ENCODE assay signal across 22 cellular contexts in genomic region chr4:169668069-169668721, GRCh38. TPM values are rescaled to one million over a fixed set of nuclear protein-coding genes. Genes with fewer than 3 reads are reported as not detected.
A peak's percentile ranks its signal among the peaks of the same experiment; 100 is the strongest.
DNase-seq lines count a peak whose midpoint lies in the region; ATAC-seq, FAIRE-seq and TF ChIP-seq lines count a peak whose summit lies in the region.
"Had no signal": no experiment of that assay in that cellular context is flagged by ENCODE, and none has a peak within 500 bp of the region (broad histone marks: within the 10 kb centered on the region; RNA-seq: fewer than 3 reads in every experiment).

No MANE protein-coding gene starts in this region.

- H3K4me3 Mint-ChIP-seq in progenitor cell of endocrine pancreas (ENCODE audit: low read depth), result no peak overlapping the region
- no peak overlapping the region for H3K4me3 Mint-ChIP-seq in naive thymus-derived CD8-positive, alpha-beta T cell
- H3K4me3 Mint-ChIP-seq: CD14-positive monocyte had no signal

- no peak for TF ChIP-seq POLR2A in K562 (conservative IDR thresholded peaks at IDR 0.05)
- no peak for TF ChIP-seq POLR2A in prostate gland (IDR thresholded peaks at IDR 0.05)

- no peak overlapping the region for H3K9ac ChIP-seq in K562 (ENCODE audit: insufficient read depth in 1 of 2, low read depth in 2 of 2, low read length in 2 of 2)
- H3K9ac ChIP-seq: GM23248 had no signal

- in situ Hi-C loops in K562 (cut with MboI), result no loop called here

- ATAC-seq in K562, result no peak
- peak; percentile 67 for ATAC-seq in left colon
- no peak for ATAC-seq in naive thymus-derived CD8-positive, alpha-beta T cell
- ATAC-seq: HCT116 had no signal

- H3K9me3 Mint-ChIP-seq in progenitor cell of endocrine pancreas (ENCODE audit: low read depth), result peaks cover 33% of the 10 kb centered on the region
- peaks cover 0 to 10% (median 2%) of the 10 kb centered on the region in 9 donors for H3K9me3 Mint-ChIP-seq in naive thymus-derived CD8-positive, alpha-beta T cell

- H3K9me3 ChIP-seq in K562 (replicated peaks; ENCODE audit: control insufficient read depth, insufficient read depth, low read depth, low read length), result peaks cover 7% of the 10 kb centered on the region
- H3K9me3 ChIP-seq in prostate gland, result no peaks in the 10 kb centered on the region
- H3K9me3 ChIP-seq: Caco-2, Peyer's patch had no signal

- WGBS in K562 (ENCODE audit: insufficient coverage, low coverage, missing lambda C conversion rate), result 88% methylated on average over 6 of the region's 6 CpGs
- 83% methylated on average over 6 of the region's 6 CpGs for WGBS in prostate gland

- H3K4me3 ChIP-seq in K562 (no peak overlapping the region), prostate gland (no peak overlapping the region)
- H3K4me3 ChIP-seq: GM23248, Peyer's patch had no signal

- no peak overlapping the region for H3K27ac ChIP-seq in K562 (ENCODE audit: extremely low read depth, low read depth, low read length)
- no peak overlapping the region for H3K27ac ChIP-seq in prostate gland
- H3K27ac ChIP-seq: GM23248, Peyer's patch had no signal

- H3K4me1 ChIP-seq in K562 (replicated peaks in 1 of 2; ENCODE audit: control insufficient read depth in 2 of 2, insufficient read depth in 2 of 2, low read length in 2 of 2) (peaks cover 0 to 10% of the 10 kb centered on the region in 2 experiments; a peak in 2 of 5 replicates), prostate gland (replicated peaks) (no peaks in the 10 kb centered on the region)

- H3K9me1 ChIP-seq in K562 (ENCODE audit: control insufficient read depth, insufficient read depth, low read length), result no peaks in the 10 kb centered on the region

- POLR2A ChIA-PET in K562 (lab: Yijun Ruan, JAX), result interaction anchor here (0.6 to 1.8 kb wide), 3 partner anchors 9 to 48 kb away, joined by 3 to 7 read pairs (median 3); no protein-coding TSS in a partner anchor
- POLR2A ChIA-PET in naive thymus-derived CD8-positive, alpha-beta T cell (lab: Charles Lee), result interaction anchor here (0.5 to 0.7 kb wide), 2 partner anchors 559 to 1514 kb away, joined by 3 read pairs; no protein-coding TSS in a partner anchor

- peaks cover 51% of the 10 kb centered on the region for H3K36me3 Mint-ChIP-seq in progenitor cell of endocrine pancreas (ENCODE audit: insufficient read depth)
- peaks cover 7 to 44% (median 38%) of the 10 kb centered on the region in 3 donors for H3K36me3 Mint-ChIP-seq in naive thymus-derived CD8-positive, alpha-beta T cell

- CTCF ChIA-PET in K562 (lab: Yijun Ruan, JAX; ENCODE audit: low intra/inter-chr PET ratio), result no interaction called here

- peaks cover 29% of the 10 kb centered on the region for H3K4me1 Mint-ChIP-seq in progenitor cell of endocrine pancreas (ENCODE audit: low read depth)
- H3K4me1 Mint-ChIP-seq in naive thymus-derived CD8-positive, alpha-beta T cell, result peaks cover 17 to 34% (median 20%) of the 10 kb centered on the region in 4 donors

- H3K27me3 Mint-ChIP-seq in progenitor cell of endocrine pancreas, result no peaks in the 10 kb centered on the region
- no peaks in the 10 kb centered on the region for H3K27me3 Mint-ChIP-seq in naive thymus-derived CD8-positive, alpha-beta T cell

- H3K79me2 ChIP-seq in K562 (ENCODE audit: control insufficient read depth, insufficient read depth, low read length), result peaks cover 90% of the 10 kb centered on the region

- TF ChIP-seq CTCF in K562 (IDR thresholded peaks at IDR 0.05 in 2 of 3, conservative IDR thresholded peaks at IDR 0.05 in 1 of 3; ENCODE audit: insufficient read depth in 2 of 3, low read depth in 1 of 3, low read length in 3 of 3) (no peak), progenitor cell of endocrine pancreas (IDR thresholded peaks at IDR 0.05; ENCODE audit: unreplicated experiment) (no peak), prostate gland (IDR thresholded peaks at IDR 0.05) (no peak)

- no TSS peak for BruUV-seq in K562 (replicated peaks; lab: Mats Ljungman, UMichigan)

- H3K36me3 ChIP-seq in K562 (ENCODE audit: control insufficient read depth, insufficient read depth, low read length) (peaks cover 24% of the 10 kb centered on the region), prostate gland (no peaks in the 10 kb centered on the region)
- H3K36me3 ChIP-seq: Peyer's patch had no signal

- H2AFZ ChIP-seq in K562 (ENCODE audit: low read depth, low read length), result no peak overlapping the region
- H2AFZ ChIP-seq: GM23248 had no signal

- H3K4me2 ChIP-seq in K562 (ENCODE audit: insufficient read depth, low read length), result no peak overlapping the region

- peak overlapping the region; percentile 74 for H3K27ac Mint-ChIP-seq in progenitor cell of endocrine pancreas
- H3K27ac Mint-ChIP-seq in naive thymus-derived CD8-positive, alpha-beta T cell, result peak overlapping the region in 1 of 10 donors; percentile 18
- H3K27ac Mint-ChIP-seq: CD14-positive monocyte had no signal

- FAIRE-seq in K562 (lab: Jason Lieb, UNC) (no peak), frontal cortex (lab: Jason Lieb, UNC) (no peak)
- FAIRE-seq: G401.6, GM12891 had no signal

- H4K20me1 ChIP-seq in K562 (replicated peaks; ENCODE audit: control insufficient read depth, insufficient read depth, low read length), result no peaks in the 10 kb centered on the region

- TF ChIP-seq RAD21 in K562 (CRISPR knock-in tag; conservative IDR thresholded peaks at IDR 0.05 in 1 of 2, IDR thresholded peaks at IDR 0.05 in 1 of 2), result no peak

- DNase-seq in COLO668 (lab: John Stamatoyannopoulos, UW; ENCODE audit: unreplicated experiment) (peak; percentile 48), K562 (ENCODE audit: extremely low read depth in 1 of 4, low spot score in 3 of 4) (no peak), left colon (no peak), progenitor cell of endocrine pancreas (ENCODE audit: low spot score, unreplicated experiment) (no peak), prostate gland (ENCODE audit: low spot score) (no peak), iPS-NIHi7 (ENCODE audit: extremely low spot score) (no peak), frontal cortex (ENCODE audit: low spot score in 2 of 2) (no peak)
- DNase-seq in naive thymus-derived CD8-positive, alpha-beta T cell, result no peak
- DNase-seq: DMS79 treated with DMSO at 0.1 percent for 48 hours, GM23248, KBM-7, NCI-H1105 treated with DMSO at 0.1 percent for 48 hours, NCI-H187, NCI-H510A, NCI-H82, Peyer's patch, SHP77 had no signal

- intact Hi-C loops in K562 (cut with micrococcal nuclease) (no loop called here), left colon (cut with DNase I, micrococcal nuclease) (no loop called here), prostate gland (cut with DNase I) (no loop called here)

- H3K27me3 ChIP-seq in K562 (ENCODE audit: control insufficient read depth in 2 of 2, insufficient read depth in 2 of 2, low read length in 2 of 2) (no peaks in the 10 kb centered on the region), prostate gland (replicated peaks; ENCODE audit: insufficient read depth) (no peaks in the 10 kb centered on the region)
- H3K27me3 ChIP-seq: Peyer's patch had no signal

- no peak for TF ChIP-seq EP300 in K562 (IDR thresholded peaks at IDR 0.05; ENCODE audit: low read length)

RNA-seq across cellular contexts. Expression of gene CLCN3, which starts 47.8 kb away (rescaled TPM):
- 50.5 and 176 TPM in 2 replicates for total RNA-seq in K562 (2011; cell fraction: chromatin; rRNA removed; ENCODE audit: low replicate concordance)
- 36.2 and 41.2 TPM in 2 replicates for total RNA-seq in K562 (2011; cell fraction: nucleolus; rRNA removed)
- 79.1 and 117 TPM in 2 replicates for total RNA-seq in K562 (2011; cell fraction: nucleoplasm; rRNA removed)
- total RNA-seq in K562 (2014; rRNA removed) (28.0 and 28.4 TPM in 2 replicates), K562 (2014; rRNA removed; fragmentation: Illumina TruSeq; extraction: Trizol) (48.1 and 60.1 TPM in 2 replicates), K562 (2015; rRNA removed; fragmentation: Illumina TruSeq; extraction: Trizol) (38.2 and 38.5 TPM in 2 replicates), K562 (2021) (44.8 and 46.3 TPM in 2 replicates), left colon (100 to 1,000 TPM; 116 to 131 TPM), progenitor cell of endocrine pancreas (106 and 117 TPM in 2 replicates), prostate gland (10 to 100 TPM; 67.2 to 96.4 TPM), frontal cortex (92.9 TPM)
- polyA plus RNA-seq in K562 (2011; rRNA removed) (46.9 and 60.6 TPM in 2 replicates), K562 (2014; fragmentation: Illumina TruSeq; extraction: Trizol) (35.1 and 43.6 TPM in 2 replicates), K562 (2014; fragmentation: Nextera tagmentation; extraction: Ambion mirVana) (10 to 100 TPM; 12.7 to 22.8 TPM), K562 (2014; rRNA removed) (30.8 and 35.5 TPM in 2 replicates)
- 18.1 and 24.5 TPM in 2 replicates for polyA plus RNA-seq in K562 (2011; cell fraction: cytosol; rRNA removed)
- polyA plus RNA-seq in K562 (2011; cell fraction: nucleus; rRNA removed), result 15.1 and 21.3 TPM in 2 replicates
- polyA plus RNA-seq in K562 (2012), result 28.2 and 30.6 TPM in 2 replicates
- polyA minus RNA-seq in K562 (2011; rRNA and poly(A)+ RNA removed), result 169 and 177 TPM in 2 replicates
- polyA minus RNA-seq in K562 (2011; cell fraction: cytosol; rRNA and poly(A)+ RNA removed), result 28.0 and 38.7 TPM in 2 replicates
- 23.8 and 47.7 TPM in 2 replicates for polyA minus RNA-seq in K562 (2011; cell fraction: nucleus; rRNA and poly(A)+ RNA removed)
- total RNA-seq in naive thymus-derived CD8-positive, alpha-beta T cell, result 10 to 100 TPM; 32.8 to 36.1 TPM
- polyA plus RNA-seq in naive thymus-derived CD8-positive, alpha-beta T cell, result 10 to 100 TPM; 11.2 to 11.8 (median 11.8) TPM

RNA-seq across cellular contexts. Expression of gene NEK1, which starts 55.8 kb away (rescaled TPM):
- 29.0 and 61.5 TPM in 2 replicates for total RNA-seq in K562 (2011; cell fraction: chromatin; rRNA removed; ENCODE audit: low replicate concordance)
- 20.3 and 30.8 TPM in 2 replicates for total RNA-seq in K562 (2011; cell fraction: nucleolus; rRNA removed)
- total RNA-seq in K562 (2011; cell fraction: nucleoplasm; rRNA removed), result 35.7 and 51.3 TPM in 2 replicates
- total RNA-seq in K562 (2014; rRNA removed), result 7.1 and 8.3 TPM in 2 replicates
- 10.7 and 11.9 TPM in 2 replicates for total RNA-seq in K562 (2014; rRNA removed; fragmentation: Illumina TruSeq; extraction: Trizol)
- total RNA-seq in K562 (2015; rRNA removed; fragmentation: Illumina TruSeq; extraction: Trizol), result 9.2 and 10.3 TPM in 2 replicates
- total RNA-seq in K562 (2021), result 15.7 and 18.2 TPM in 2 replicates
- 12.0 and 12.7 TPM in 2 replicates for polyA plus RNA-seq in K562 (2011; rRNA removed)
- polyA plus RNA-seq in K562 (2011; cell fraction: cytosol; rRNA removed), result 3.3 and 5.6 TPM in 2 replicates
- 10.7 and 12.7 TPM in 2 replicates for polyA plus RNA-seq in K562 (2011; cell fraction: nucleus; rRNA removed)
- polyA plus RNA-seq in K562 (2012), result 8.9 and 13.0 TPM in 2 replicates
- 13.5 and 15.2 TPM in 2 replicates for polyA plus RNA-seq in K562 (2014; fragmentation: Illumina TruSeq; extraction: Trizol)
- 1 to 10 TPM; 6.2 to 9.0 TPM for polyA plus RNA-seq in K562 (2014; fragmentation: Nextera tagmentation; extraction: Ambion mirVana)
- polyA plus RNA-seq in K562 (2014; rRNA removed), result 9.8 and 11.2 TPM in 2 replicates
- 21.3 and 22.2 TPM in 2 replicates for polyA minus RNA-seq in K562 (2011; rRNA and poly(A)+ RNA removed)
- polyA minus RNA-seq in K562 (2011; cell fraction: cytosol; rRNA and poly(A)+ RNA removed), result 4.9 and 10.8 TPM in 2 replicates
- polyA minus RNA-seq in K562 (2011; cell fraction: nucleus; rRNA and poly(A)+ RNA removed), result 27.1 and 36.1 TPM in 2 replicates
- 1 to 10 TPM; 8.5 to 9.0 TPM for total RNA-seq in left colon
- total RNA-seq in progenitor cell of endocrine pancreas, result 14.1 and 15.0 TPM in 2 replicates
- 10 to 100 TPM in 1 of 2 donors, 1 to 10 TPM in 1; 5.0 to 17.6 TPM for total RNA-seq in prostate gland
- 10 to 100 TPM; 17.3 to 19.5 TPM for total RNA-seq in naive thymus-derived CD8-positive, alpha-beta T cell
- polyA plus RNA-seq in naive thymus-derived CD8-positive, alpha-beta T cell, result 1 to 10 TPM; 7.1 to 9.0 (median 8.4) TPM
- 28.1 TPM for total RNA-seq in frontal cortex
